8 cellular contexts compared by ENCODE assay signal in genomic region chr18:55422456-55423185, GRCh38.
A peak's percentile ranks its signal among the peaks of the same experiment; 100 is the strongest.
DNase-seq lines count a peak whose midpoint lies in the region; ATAC-seq and TF ChIP-seq lines count a peak whose summit lies in the region.

No MANE protein-coding gene starts in this region.

- TF ChIP-seq CTCF in GM12865 (IDR thresholded peaks at IDR 0.05; ENCODE audit: insufficient read depth, low read depth, low read length, missing control alignments) (no peak), WI38 (IDR thresholded peaks at IDR 0.05; ENCODE audit: low read depth, low read length) (no peak)

- H3K4me3 ChIP-seq in GM12865 (ENCODE audit: low read depth, low read length), result peak overlapping the region; percentile 7; the same call in 1 of the 2 replicates
- peak overlapping the region; percentile 52 for H3K4me3 ChIP-seq in WI38 (ENCODE audit: low read depth, low read length)
- H3K4me3 ChIP-seq in skin epidermis, result peak overlapping the region in 6 of 7 experiments; percentile 3 to 38 (median 28)

- intact Hi-C loops in left cardiac atrium (cut with DNase I), result loop anchor here in 1 of 2 donors (5.0 kb wide), 1 partner anchor 165 kb away; the partner anchor contains the start of gene TCF4

- peak; percentile 55 to 60 for ATAC-seq in left cardiac atrium
- no peak for ATAC-seq in GM21529 (IDR thresholded peaks at IDR 0.05; ENCODE audit: unreplicated experiment)

- DNase-seq in GM12865 (ENCODE audit: low read depth), result peak; percentile 10
- peak; percentile 61 for DNase-seq in left cardiac atrium
- no peak for DNase-seq in NCI-H2029 treated with DMSO at 0.1 percent for 48 hours (lab: John Stamatoyannopoulos, UW)
- DNase-seq in NCI-H345 treated with DMSO at 0.1 percent for 48 hours (lab: John Stamatoyannopoulos, UW; ENCODE audit: unreplicated experiment), result no peak
- DNase-seq in SW 1271 (lab: John Stamatoyannopoulos, UW), result no peak

- peak overlapping the region in 19 of 21 experiments; percentile 21 to 92 (median 73) for H3K27ac ChIP-seq in skin epidermis

Comparison
In these comparisons a context has a peak if more than half of its experiments do, and no peak if none do; other contexts are left out.
1. DNase-seq: peak in GM12865 (single experiment) and left cardiac atrium (single experiment); none in NCI-H2029 treated with DMSO at 0.1 percent for 48 hours (single experiment), NCI-H345 treated with DMSO at 0.1 percent for 48 hours (single experiment) and SW 1271 (0 of 2).
2. Peak in every context shown above with its lines, with median percentiles within 50 percentile points of each other: H3K4me3 ChIP-seq.